ENCODE assay signal across 17 cellular contexts in genomic region chr7:88233828-88234227, GRCh38.
"Had no signal": no experiment of that assay in that cellular context is flagged by ENCODE, and none has a peak within 500 bp of the region (broad histone marks: within the 10 kb centered on the region; RNA-seq: fewer than 3 reads in every experiment).

No MANE protein-coding gene starts in this region.

- H3K4me3 ChIP-seq: left ventricle myocardium inferior, tibial nerve had no signal

- H3K36me3 ChIP-seq: left ventricle myocardium inferior, tibial nerve had no signal

- ATAC-seq: activated CD8-positive, alpha-beta T cell treated with anti-CD3 and anti-CD28 coated beads for 36 hours; activated T-cell treated with anti-CD3 and anti-CD28 coated beads, Interleukin-2, amount 50 U/mL, for 4 hours; natural killer cell; right cardiac atrium had no signal

- DNase-seq: activated CD4-positive, alpha-beta T cell treated with anti-CD3 and anti-CD28 coated beads for 48 hours; activated CD8-positive, alpha-beta T cell treated with anti-CD3 and anti-CD28 coated beads for 36 hours; activated effector memory CD4-positive, alpha-beta T cell treated with Interleukin-2 at 50 U/mL for 16 hours; activated naive CD4-positive, alpha-beta T cell treated with anti-CD3 and anti-CD28 coated beads, Interleukin-2, amount 50 U/mL, for 16 hours; activated T-cell treated with anti-CD3 and anti-CD28 coated beads, Interleukin-2, amount 50 U/mL, for 4 hours; islet precursor cell; left ventricle myocardium inferior; mesenchymal stem cell; natural killer cell; nucleus accumbens; right cardiac atrium; small intestine; stimulated activated CD4-positive, alpha-beta T cell treated with anti-CD3 and anti-CD28 coated beads, Interleukin-4, amount 100 ng/mL, for 24 hours; stimulated activated naive CD4-positive, alpha-beta T cell had no signal

- H3K27ac ChIP-seq: epithelial cell of prostate, left ventricle myocardium inferior, tibial nerve had no signal

- H3K27me3 ChIP-seq: tibial nerve had no signal

- FAIRE-seq: astrocyte had no signal

- H3K4me1 ChIP-seq: left ventricle myocardium inferior, tibial nerve had no signal
